In the genomic region with DNA sequence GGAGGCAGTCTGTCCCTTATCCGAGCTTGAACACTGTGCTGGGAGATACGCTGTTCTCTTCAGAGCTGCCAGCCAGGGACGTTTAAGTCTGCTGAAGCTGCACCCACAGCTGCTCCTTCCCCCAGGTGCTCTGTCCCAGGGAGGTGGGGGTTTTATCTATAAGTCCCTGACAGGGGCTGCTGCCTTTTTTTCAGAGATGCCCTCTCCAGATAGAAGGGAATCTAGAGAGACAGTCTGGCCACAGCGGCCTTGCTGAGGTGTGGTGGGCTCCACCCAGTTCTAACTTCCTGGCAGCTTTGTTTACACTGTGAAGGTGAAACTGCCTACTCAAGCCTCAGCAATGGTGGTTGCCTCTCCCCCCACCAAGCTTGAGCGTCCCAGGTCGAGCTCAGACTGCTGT, we compare ENCODE assay signal across 1 cellular context.
TF ChIP-seq lines count a peak whose summit lies in the region.

No MANE protein-coding gene starts in this region.

TF ChIP-seq in K562, 482 proteins besides CTCF, POLR2A, EP300 and RAD21 (continued from another document):
- TF ChIP-seq GTF3C2 (IDR thresholded peaks at IDR 0.05; ENCODE audit: borderline replicate concordance, extremely low read depth, insufficient read length) (no peak), ZNF699 (CRISPR knock-in tag; IDR thresholded peaks at IDR 0.05; ENCODE audit: insufficient replicate concordance) (no peak), NCOR1 (IDR thresholded peaks at IDR 0.05) (peak; percentile 93), CGGBP1 (CRISPR knock-in tag; IDR thresholded peaks at IDR 0.05) (no peak), CBFA2T3 (IDR thresholded peaks at IDR 0.05) (peak; percentile 97), CBX1 (IDR thresholded peaks at IDR 0.05; ENCODE audit: low read depth) (0 out of 2 replicates have a peak, but pooled peaks have one; percentile 28), SIN3B (IDR thresholded peaks at IDR 0.05; ENCODE audit: low read depth) (no peak), TAF15 (IDR thresholded peaks at IDR 0.05; ENCODE audit: low read depth, low read length) (no peak), KLF6 (CRISPR knock-in tag; IDR thresholded peaks at IDR 0.05; ENCODE audit: borderline replicate concordance) (no peak), TCF7L2 (IDR thresholded peaks at IDR 0.05; ENCODE audit: low read depth, low read length) (no peak), MCM3 (IDR thresholded peaks at IDR 0.05) (no peak), POLR3G (IDR thresholded peaks at IDR 0.05; ENCODE audit: extremely low read depth, insufficient read length, insufficient replicate concordance) (no peak), SNAPC5 (CRISPR knock-in tag; IDR thresholded peaks at IDR 0.05) (no peak), C11orf30 (IDR thresholded peaks at IDR 0.05; ENCODE audit: low read depth) (no peak), LARP7 (IDR thresholded peaks at IDR 0.05) (no peak), STAT5B (CRISPR knock-in tag; IDR thresholded peaks at IDR 0.05) (no peak), ZBTB7A (IDR thresholded peaks at IDR 0.05; ENCODE audit: borderline replicate concordance, control insufficient read depth, low read depth, low read length) (no peak; the same call in 1 of the 2 replicates), THRA (IDR thresholded peaks at IDR 0.05) (no peak), IRF1 (CRISPR knock-in tag; IDR thresholded peaks at IDR 0.05; ENCODE audit: borderline replicate concordance) (no peak), ZNF780A (CRISPR knock-in tag; IDR thresholded peaks at IDR 0.05) (no peak), ARNT (IDR thresholded peaks at IDR 0.05) (peak in 1 of 2 experiments; percentile 45; a peak in 2 of 4 replicates), SIRT6 (IDR thresholded peaks at IDR 0.05; ENCODE audit: low read depth, low read length) (no peak), ZNF395 (CRISPR knock-in tag; IDR thresholded peaks at IDR 0.05) (peak; percentile 49; the same call in 1 of the 2 replicates), ZKSCAN8 (CRISPR knock-in tag; IDR thresholded peaks at IDR 0.05) (peak; percentile 54; the same call in 1 of the 2 replicates), HINFP (tag; conservative IDR thresholded peaks at IDR 0.05; ENCODE audit: low read depth) (no peak), SMAD3 (CRISPR knock-in tag; conservative IDR thresholded peaks at IDR 0.05) (no peak), TBL1XR1 (IDR thresholded peaks at IDR 0.05; ENCODE audit: low read length in 2 of 2) (peak; percentile 62 to 88; a peak in 3 of 4 replicates), MYC (IDR thresholded peaks at IDR 0.05; ENCODE audit: low read depth, low read length) (peak; percentile 26; the same call in 1 of the 2 replicates), MYC (CRISPR knock-in tag; IDR thresholded peaks at IDR 0.05; ENCODE audit: borderline replicate concordance, low read depth) (no peak), CBX5 (IDR thresholded peaks at IDR 0.05; ENCODE audit: borderline replicate concordance, low read depth) (0 out of 2 replicates have a peak, but pooled peaks have one; percentile 16), FOXM1 (IDR thresholded peaks at IDR 0.05; ENCODE audit: low read depth) (peak; percentile 72; the same call in 1 of the 2 replicates), FOXM1 (CRISPR knock-in tag; IDR thresholded peaks at IDR 0.05; ENCODE audit: low read depth) (no peak), CXXC5 (CRISPR knock-in tag; IDR thresholded peaks at IDR 0.05) (peak; percentile 73), NCOA6 (IDR thresholded peaks at IDR 0.05) (no peak), ATF1 (CRISPR knock-in tag; IDR thresholded peaks at IDR 0.05) (no peak), ATF1 (tag; IDR thresholded peaks at IDR 0.05) (0 out of 2 replicates have a peak, but pooled peaks have one; percentile 24), HDAC3 (IDR thresholded peaks at IDR 0.05; ENCODE audit: borderline replicate concordance, partially characterized antibody) (peak; percentile 54), TRIM24 (IDR thresholded peaks at IDR 0.05) (peak; percentile 94 to 95), RBM39 (optimal IDR thresholded peaks at IDR 0.05; ENCODE audit: low read depth, low read length) (no peak), ELF2 (CRISPR knock-in tag; IDR thresholded peaks at IDR 0.05) (no peak), RNF2 (IDR thresholded peaks at IDR 0.05) (0 out of 2 replicates have a peak, but pooled peaks have one; percentile 34), POU5F1 (IDR thresholded peaks at IDR 0.05; ENCODE audit: borderline replicate concordance, low read depth, low read length, partially characterized antibody) (no peak), SOX6 (IDR thresholded peaks at IDR 0.05) (peak; percentile 74), ZNF586 (CRISPR knock-in tag; conservative IDR thresholded peaks at IDR 0.05) (no peak), MIER1 (IDR thresholded peaks at IDR 0.05; ENCODE audit: low read depth) (no peak), ZNF175 (CRISPR knock-in tag; IDR thresholded peaks at IDR 0.05; ENCODE audit: low read depth) (no peak)
- TF ChIP-seq, protein P1, sequence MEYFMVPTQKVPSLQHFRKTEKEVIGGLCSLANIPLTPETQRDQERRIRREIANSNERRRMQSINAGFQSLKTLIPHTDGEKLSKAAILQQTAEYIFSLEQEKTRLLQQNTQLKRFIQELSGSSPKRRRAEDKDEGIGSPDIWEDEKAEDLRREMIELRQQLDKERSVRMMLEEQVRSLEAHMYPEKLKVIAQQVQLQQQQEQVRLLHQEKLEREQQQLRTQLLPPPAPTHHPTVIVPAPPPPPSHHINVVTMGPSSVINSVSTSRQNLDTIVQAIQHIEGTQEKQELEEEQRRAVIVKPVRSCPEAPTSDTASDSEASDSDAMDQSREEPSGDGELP (CRISPR knock-in tag; IDR thresholded peaks at IDR 0.05; ENCODE audit: borderline replicate concordance) = peak; percentile 11; the same call in 1 of the 2 replicates
- TF ChIP-seq, protein P2, sequence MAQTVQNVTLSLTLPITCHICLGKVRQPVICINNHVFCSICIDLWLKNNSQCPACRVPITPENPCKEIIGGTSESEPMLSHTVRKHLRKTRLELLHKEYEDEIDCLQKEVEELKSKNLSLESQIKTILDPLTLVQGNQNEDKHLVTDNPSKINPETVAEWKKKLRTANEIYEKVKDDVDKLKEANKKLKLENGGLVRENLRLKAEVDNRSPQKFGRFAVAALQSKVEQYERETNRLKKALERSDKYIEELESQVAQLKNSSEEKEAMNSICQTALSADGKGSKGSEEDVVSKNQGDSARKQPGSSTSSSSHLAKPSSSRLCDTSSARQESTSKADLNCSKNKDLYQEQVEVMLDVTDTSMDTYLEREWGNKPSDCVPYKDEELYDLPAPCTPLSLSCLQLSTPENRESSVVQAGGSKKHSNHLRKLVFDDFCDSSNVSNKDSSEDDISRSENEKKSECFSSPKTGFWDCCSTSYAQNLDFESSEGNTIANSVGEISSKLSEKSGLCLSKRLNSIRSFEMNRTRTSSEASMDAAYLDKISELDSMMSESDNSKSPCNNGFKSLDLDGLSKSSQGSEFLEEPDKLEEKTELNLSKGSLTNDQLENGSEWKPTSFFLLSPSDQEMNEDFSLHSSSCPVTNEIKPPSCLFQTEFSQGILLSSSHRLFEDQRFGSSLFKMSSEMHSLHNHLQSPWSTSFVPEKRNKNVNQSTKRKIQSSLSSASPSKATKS (CRISPR knock-in tag; IDR thresholded peaks at IDR 0.05) = no peak
- TF ChIP-seq, protein P3, sequence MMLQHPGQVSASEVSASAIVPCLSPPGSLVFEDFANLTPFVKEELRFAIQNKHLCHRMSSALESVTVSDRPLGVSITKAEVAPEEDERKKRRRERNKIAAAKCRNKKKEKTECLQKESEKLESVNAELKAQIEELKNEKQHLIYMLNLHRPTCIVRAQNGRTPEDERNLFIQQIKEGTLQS (IDR thresholded peaks at IDR 0.05) = no peak
- TF ChIP-seq, protein P3 (CRISPR knock-in tag; conservative IDR thresholded peaks at IDR 0.05) = no peak
